ENCODE assay signal across 16 cellular contexts in the genomic region with DNA sequence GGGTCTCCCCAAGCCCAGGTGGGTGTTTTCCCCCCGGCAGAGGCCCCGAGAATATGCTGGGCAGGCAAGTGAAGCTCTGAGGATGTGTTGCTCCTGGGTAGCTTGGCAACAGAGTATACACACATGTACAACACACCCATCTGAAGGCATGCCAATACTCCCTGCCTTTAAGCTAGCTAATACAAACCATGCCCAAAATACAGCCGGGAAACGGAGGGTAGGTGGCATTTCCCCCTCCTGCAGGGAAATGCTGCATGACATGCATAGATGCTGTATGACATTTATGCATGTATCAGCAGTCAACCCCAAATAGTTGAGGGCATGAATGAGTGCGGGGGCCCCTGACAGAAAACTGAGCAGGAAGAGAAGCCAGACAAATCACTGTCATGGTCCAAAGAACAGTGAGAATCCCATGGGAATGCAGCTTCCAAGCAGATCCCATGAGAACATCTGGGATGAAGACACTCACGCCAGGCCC.
DNase-seq lines count a peak whose midpoint lies in the region; ATAC-seq and TF ChIP-seq lines count a peak whose summit lies in the region.
"Had no signal": no experiment of that assay in that cellular context is flagged by ENCODE, and none has a peak within 500 bp of the region (broad histone marks: within the 10 kb centered on the region; RNA-seq: fewer than 3 reads in every experiment).

No MANE protein-coding gene starts in this region.

- 40% methylated on average over 6 of the region's 6 CpGs for WGBS in right cardiac atrium

- in situ Hi-C loops in brain microvascular endothelial cell (cut with HindIII; ENCODE audit: low pct_ligation_motif_present, low sequenced_read_pairs) (no loop called here), ACHN (cut with HindIII; ENCODE audit: low pct_ligation_motif_present, low pct_unique_long_range_greater_than_20kb, low sequenced_read_pairs) (no loop called here)

- TF ChIP-seq CTCF in brain microvascular endothelial cell (IDR thresholded peaks at IDR 0.05; ENCODE audit: low read depth, low read length, missing control alignments): no peak

- H3K27ac ChIP-seq in brain microvascular endothelial cell: no peak overlapping the region
- peak overlapping the region; percentile 76 for H3K27ac ChIP-seq in right cardiac atrium (ENCODE audit: low read length)

- intact Hi-C loops in right cardiac atrium (cut with DNase I): no loop called here

- H3K9me3 ChIP-seq in right cardiac atrium (ENCODE audit: control insufficient read depth, low read length): no peaks in the 10 kb centered on the region
- H3K9me3 ChIP-seq: transverse colon had no signal

- no peaks in the 10 kb centered on the region for H3K36me3 ChIP-seq in brain microvascular endothelial cell (replicated peaks)
- H3K36me3 ChIP-seq: transverse colon had no signal

- DNase-seq in AG20443 (ENCODE audit: low spot score): peak; percentile 81
- DNase-seq in brain microvascular endothelial cell: peak; percentile 18
- DNase-seq in right cardiac atrium: peak; percentile 40 to 46 (median 41)
- peak; percentile 38 for DNase-seq in renal cortical epithelial cell (ENCODE audit: low read depth)
- DNase-seq in ACHN: no peak
- no peak for DNase-seq in stimulated activated CD4-positive, alpha-beta T cell treated with anti-CD3 and anti-CD28 coated beads, Interleukin-2, amount 100 ng/mL, for 48 hours
- no peak for DNase-seq in SW480 (ENCODE audit: low spot score)
- DNase-seq: activated CD8-positive, alpha-beta T cell treated with anti-CD3 and anti-CD28 coated beads for 36 hours; activated gamma-delta T cell; natural killer cell; NCI-H187; NCI-H82; SHP77; transverse colon had no signal

- H3K27me3 ChIP-seq in brain microvascular endothelial cell (replicated peaks): no peaks in the 10 kb centered on the region
- no peaks in the 10 kb centered on the region for H3K27me3 ChIP-seq in right cardiac atrium (ENCODE audit: control insufficient read depth, insufficient read depth)
- H3K27me3 ChIP-seq: transverse colon had no signal

- peak; percentile 85 to 93 for ATAC-seq in right cardiac atrium
- ATAC-seq in HG02938 (IDR thresholded peaks at IDR 0.05; ENCODE audit: unreplicated experiment): no peak
- ATAC-seq: activated CD8-positive, alpha-beta T cell treated with anti-CD3 and anti-CD28 coated beads for 36 hours; GM12878; natural killer cell had no signal

- no peak overlapping the region for H3K4me3 ChIP-seq in brain microvascular endothelial cell (ENCODE audit: low read depth, low read length)
- no peak overlapping the region for H3K4me3 ChIP-seq in right cardiac atrium (ENCODE audit: low read length)
- H3K4me3 ChIP-seq: GM12878, transverse colon had no signal

- H3K4me1 ChIP-seq in right cardiac atrium (ENCODE audit: control insufficient read depth, insufficient read depth, low read length): no peaks in the 10 kb centered on the region

Comparison
In these comparisons a context has a peak if more than half of its experiments do, and no peak if none do; other contexts are left out.
1. DNase-seq: peak in AG20443 (single experiment), brain microvascular endothelial cell (single experiment), right cardiac atrium (3 of 3) and renal cortical epithelial cell (single experiment); none in ACHN (single experiment), stimulated activated CD4-positive, alpha-beta T cell treated with anti-CD3 and anti-CD28 coated beads, Interleukin-2, amount 100 ng/mL, for 48 hours (0 of 2) and SW480 (single experiment).